In the genomic region with DNA sequence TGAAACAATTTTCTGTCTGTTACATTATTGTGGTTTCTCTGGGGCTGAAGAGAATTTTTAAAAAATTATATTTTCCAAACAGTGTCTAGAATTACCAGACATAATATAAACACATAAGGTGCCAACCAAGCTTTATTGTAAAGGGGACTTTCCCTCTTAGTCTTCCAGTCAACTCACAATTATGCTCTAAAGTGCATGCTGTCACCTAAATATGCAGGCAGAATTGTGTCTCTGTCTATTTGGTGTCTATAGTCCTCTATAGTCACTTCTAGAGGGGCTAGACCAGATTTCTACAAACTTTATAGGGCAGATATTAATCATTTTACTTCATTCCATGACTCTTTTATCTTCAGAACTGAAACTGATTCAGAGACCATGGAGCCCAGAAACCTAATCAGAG, we compare ENCODE assay signal across 1 cellular context.
TF ChIP-seq lines count a peak whose summit lies in the region.

No MANE protein-coding gene starts in this region.

TF ChIP-seq in IMR-90, 13 proteins besides CTCF, POLR2A, EP300 and RAD21 (continued from another document):
- TF ChIP-seq, protein P1, sequence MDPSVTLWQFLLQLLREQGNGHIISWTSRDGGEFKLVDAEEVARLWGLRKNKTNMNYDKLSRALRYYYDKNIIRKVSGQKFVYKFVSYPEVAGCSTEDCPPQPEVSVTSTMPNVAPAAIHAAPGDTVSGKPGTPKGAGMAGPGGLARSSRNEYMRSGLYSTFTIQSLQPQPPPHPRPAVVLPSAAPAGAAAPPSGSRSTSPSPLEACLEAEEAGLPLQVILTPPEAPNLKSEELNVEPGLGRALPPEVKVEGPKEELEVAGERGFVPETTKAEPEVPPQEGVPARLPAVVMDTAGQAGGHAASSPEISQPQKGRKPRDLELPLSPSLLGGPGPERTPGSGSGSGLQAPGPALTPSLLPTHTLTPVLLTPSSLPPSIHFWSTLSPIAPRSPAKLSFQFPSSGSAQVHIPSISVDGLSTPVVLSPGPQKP (IDR thresholded peaks at IDR 0.05; ENCODE audit: borderline replicate concordance, low read depth, low read length): no peak
- TF ChIP-seq RCOR1 (IDR thresholded peaks at IDR 0.05; ENCODE audit: insufficient replicate concordance, low read length) (no peak), BHLHE40 (IDR thresholded peaks at IDR 0.05; ENCODE audit: low read depth, low read length) (no peak), CHD1 (IDR thresholded peaks at IDR 0.05; ENCODE audit: low read depth, low read length) (no peak), CEBPB (IDR thresholded peaks at IDR 0.05; ENCODE audit: low read depth, low read length) (no peak)
